In genomic region chr9:137224850-137225694, GRCh38 we compare ENCODE assay signal across 8 cellular contexts. TPM values are rescaled to one million over a fixed set of nuclear protein-coding genes. Genes with fewer than 3 reads are reported as not detected.
DNase-seq lines count a peak whose midpoint lies in the region; ATAC-seq and TF ChIP-seq lines count a peak whose summit lies in the region.

Gene CYSRT1, plus strand, starts transcription at chr9:137225174. Its CDS starts 448 bp downstream, at chr9:137225622.

- TF ChIP-seq POLR2A in adrenal gland (IDR thresholded peaks at IDR 0.05), result no peak

- H3K27me3 Mint-ChIP-seq in T-helper 1 cell treated with Interleukin-12 subunit alpha and Interleukin-12 subunit beta and Interleukin-4 antibody, amounts not matched to agents 30 μg/mL and 1 μg/mL, for 36 hours (ENCODE audit: low read depth), result no peaks in the 10 kb centered on the region
- H3K27me3 Mint-ChIP-seq in activated CD8-positive, alpha-beta T cell treated with anti-CD3 and anti-CD28 coated beads, Interleukin-2, amount 10 ng/mL, durations not matched to agents 7 days and 5 days (ENCODE audit: low read depth), result no peaks in the 10 kb centered on the region
- peaks cover 0 to 13% (median 6%) of the 10 kb centered on the region in 3 donors for H3K27me3 Mint-ChIP-seq in immature natural killer cell (ENCODE audit: low read depth in 3 of 3)

- POLR2A ChIA-PET in activated CD8-positive, alpha-beta T cell treated with anti-CD3 and anti-CD28 coated beads, Interleukin-2, amount 10 ng/mL, durations not matched to agents 7 days and 5 days (lab: Charles Lee), result interaction anchor here (0.7 to 3.7 kb wide), 7 partner anchors 14 to 138 kb away, joined by 3 to 28 read pairs (median 4); partner anchors contain the start of genes ANAPC2, MAN1B1, SSNA1 and TUBB4B

- ATAC-seq in activated CD8-positive, alpha-beta T cell treated with anti-CD3 and anti-CD28 coated beads, Interleukin-2, amount 10 ng/mL, durations not matched to agents 7 days and 5 days, result no peak
- no peak for ATAC-seq in GM21526 (IDR thresholded peaks at IDR 0.05; ENCODE audit: low FRiP score, unreplicated experiment)
- no peak for ATAC-seq in HG03354 (IDR thresholded peaks at IDR 0.05; ENCODE audit: poor library complexity, severe bottlenecking, unreplicated experiment)

- no peaks in the 10 kb centered on the region for H3K36me3 ChIP-seq in adrenal gland (replicated peaks in 1 of 2)

- H3K9me3 Mint-ChIP-seq in T-helper 1 cell treated with Interleukin-12 subunit alpha and Interleukin-12 subunit beta and Interleukin-4 antibody, amounts not matched to agents 30 μg/mL and 1 μg/mL, for 36 hours, result no peaks in the 10 kb centered on the region
- no peaks in the 10 kb centered on the region for H3K9me3 Mint-ChIP-seq in activated CD8-positive, alpha-beta T cell treated with anti-CD3 and anti-CD28 coated beads, Interleukin-2, amount 10 ng/mL, durations not matched to agents 7 days and 5 days (ENCODE audit: insufficient read depth)
- H3K9me3 Mint-ChIP-seq in immature natural killer cell, result no peaks in the 10 kb centered on the region

- 51 to 65% (median 56%) methylated on average over 3 to 23 of the region's 23 CpGs for WGBS in adrenal gland, 4 donors

- DNase-seq in T-helper 1 cell (no peak), immature natural killer cell (no peak), substantia nigra (lab: John Stamatoyannopoulos, UW) (no peak), adrenal gland (no peak)
- DNase-seq in activated CD8-positive, alpha-beta T cell treated with anti-CD3 and anti-CD28 coated beads, Interleukin-2, amount 10 ng/mL, durations not matched to agents 7 days and 5 days, result peak; percentile 60

- H3K4me3 Mint-ChIP-seq in T-helper 1 cell treated with Interleukin-12 subunit alpha and Interleukin-12 subunit beta and Interleukin-4 antibody, amounts not matched to agents 30 μg/mL and 1 μg/mL, for 36 hours, result peak within 1 kb of the TSS; percentile 80
- H3K4me3 Mint-ChIP-seq in activated CD8-positive, alpha-beta T cell treated with anti-CD3 and anti-CD28 coated beads, Interleukin-2, amount 10 ng/mL, durations not matched to agents 7 days and 5 days, result peak within 1 kb of the TSS; percentile 80
- H3K4me3 Mint-ChIP-seq in immature natural killer cell, result peak within 1 kb of the TSS; percentile 63 to 83 (median 77)

- TF ChIP-seq CTCF in adrenal gland (IDR thresholded peaks at IDR 0.05), result no peak

- H3K9me3 ChIP-seq in adrenal gland (replicated peaks in 1 of 3), result no peaks in the 10 kb centered on the region

- H3K36me3 Mint-ChIP-seq in T-helper 1 cell treated with Interleukin-12 subunit alpha and Interleukin-12 subunit beta and Interleukin-4 antibody, amounts not matched to agents 30 μg/mL and 1 μg/mL, for 36 hours (ENCODE audit: low read depth), result no peaks in the 10 kb centered on the region
- H3K36me3 Mint-ChIP-seq in activated CD8-positive, alpha-beta T cell treated with anti-CD3 and anti-CD28 coated beads, Interleukin-2, amount 10 ng/mL, durations not matched to agents 7 days and 5 days (ENCODE audit: low read depth), result no peaks in the 10 kb centered on the region
- H3K36me3 Mint-ChIP-seq in immature natural killer cell, result no peaks in the 10 kb centered on the region

- peaks cover 3% of the 10 kb centered on the region for H3K4me1 Mint-ChIP-seq in T-helper 1 cell treated with Interleukin-12 subunit alpha and Interleukin-12 subunit beta and Interleukin-4 antibody, amounts not matched to agents 30 μg/mL and 1 μg/mL, for 36 hours (ENCODE audit: low read depth)
- H3K4me1 Mint-ChIP-seq in activated CD8-positive, alpha-beta T cell treated with anti-CD3 and anti-CD28 coated beads, Interleukin-2, amount 10 ng/mL, durations not matched to agents 7 days and 5 days (ENCODE audit: low read depth), result peaks cover 19% of the 10 kb centered on the region
- H3K4me1 Mint-ChIP-seq in immature natural killer cell, result peaks cover 0 to 2% of the 10 kb centered on the region in 2 donors

- CTCF ChIA-PET in activated CD8-positive, alpha-beta T cell treated with anti-CD3 and anti-CD28 coated beads, Interleukin-2, amount 10 ng/mL, durations not matched to agents 7 days and 5 days (lab: Charles Lee), result interaction anchor here (0.9 to 6.7 kb wide), 9 partner anchors 11 to 178 kb away, joined by 3 to 73 read pairs (median 5); partner anchors contain the start of genes ANAPC2, NPDC1, SSNA1 and TUBB4B

- H3K4me1 ChIP-seq in adrenal gland (replicated peaks in 1 of 2), result peaks cover 13 to 20% of the 10 kb centered on the region in 2 donors

- intact Hi-C loops in adrenal gland (cut with DNase I), result loop anchor here (5.0 kb wide), 1 partner anchor 108 kb away; no protein-coding TSS in a partner anchor

- H3K27ac Mint-ChIP-seq in T-helper 1 cell treated with Interleukin-12 subunit alpha and Interleukin-12 subunit beta and Interleukin-4 antibody, amounts not matched to agents 30 μg/mL and 1 μg/mL, for 36 hours, result peak within 1 kb of the TSS; percentile 78
- H3K27ac Mint-ChIP-seq in activated CD8-positive, alpha-beta T cell treated with anti-CD3 and anti-CD28 coated beads, Interleukin-2, amount 10 ng/mL, durations not matched to agents 7 days and 5 days, result peak within 1 kb of the TSS; percentile 87
- H3K27ac Mint-ChIP-seq in immature natural killer cell, result peak within 1 kb of the TSS in 4 of 6 donors; percentile 35 to 81 (median 70)

- peak within 1 kb of the TSS; percentile 93 for H3K27ac ChIP-seq in substantia nigra (ENCODE audit: low read depth, low read length, poor library complexity, severe bottlenecking)
- peak within 1 kb of the TSS in 2 of 5 donors; percentile 82 to 91 for H3K27ac ChIP-seq in adrenal gland

- H3K27me3 ChIP-seq in adrenal gland, result peaks cover 15% of the 10 kb centered on the region

- H3K4me3 ChIP-seq in adrenal gland, result peak within 1 kb of the TSS in 2 of 4 donors; percentile 77 to 81

RNA-seq across cellular contexts. Expression of gene CYSRT1, which starts in this region (rescaled TPM):
- total RNA-seq in activated CD8-positive, alpha-beta T cell treated with anti-CD3 and anti-CD28 coated beads, Interleukin-2, amount 10 ng/mL, durations not matched to agents 7 days and 5 days, result under 1 TPM; 0.42 to 0.50 TPM
- polyA plus RNA-seq in immature natural killer cell (under 1 TPM in 1 of 3 donors, not detected in 2; 0.19 TPM), adrenal gland (1 to 10 TPM in 2 of 3 donors, not detected in 1; 2.5 to 3.4 TPM)
- total RNA-seq in adrenal gland, result 1 to 10 TPM in 5 of 8 donors, under 1 TPM in 3; 0.56 to 4.6 (median 1.5) TPM

Comparison
In these comparisons a context has a peak if more than half of its experiments do, and no peak if none do; other contexts are left out.
1. Peak in DNase-seq in activated CD8-positive, alpha-beta T cell treated with anti-CD3 and anti-CD28 coated beads, Interleukin-2, amount 10 ng/mL, durations not matched to agents 7 days and 5 days; RNA of the gene not detected or under 1 TPM.